In genomic region chr1:183023601-183024351, GRCh38 we compare ENCODE assay signal across 8 cellular contexts. TPM values are rescaled to one million over a fixed set of nuclear protein-coding genes. Genes with fewer than 3 reads are reported as not detected.
DNase-seq lines count a peak whose midpoint lies in the region; ATAC-seq and TF ChIP-seq lines count a peak whose summit lies in the region.

No MANE protein-coding gene starts in this region.

- intact Hi-C loops in CD14-positive monocyte (cut with micrococcal nuclease): no loop called here
- intact Hi-C loops in aorta (cut with DNase I): loop anchor here (2.0 to 10.0 kb wide), 6 partner anchors 61 to 294 kb away; no protein-coding TSS in a partner anchor

- H3K4me3 Mint-ChIP-seq in CD14-positive monocyte (peak overlapping the region; percentile 82 to 90), nephron progenitor cell (peak overlapping the region; percentile 96)

- H3K27ac ChIP-seq in aorta (ENCODE audit: low read depth in 1 of 2, low read length in 2 of 2): peak overlapping the region; percentile 60 to 98

- no peaks in the 10 kb centered on the region for H3K9me3 ChIP-seq in aorta (ENCODE audit: control insufficient read depth, low read length)

- peak; percentile 26 for TF ChIP-seq CTCF in CD14-positive monocyte (IDR thresholded peaks at IDR 0.05)
- peak; percentile 31 for TF ChIP-seq CTCF in fibroblast of mammary gland (conservative IDR thresholded peaks at IDR 0.05; ENCODE audit: control insufficient read depth, insufficient read depth, low read depth, low read length)
- TF ChIP-seq CTCF in nephron progenitor cell (IDR thresholded peaks at IDR 0.05): peak; percentile 31

- H3K4me3 ChIP-seq in fibroblast of mammary gland (ENCODE audit: control insufficient read depth, low read depth, low read length): peak overlapping the region; percentile 81
- H3K4me3 ChIP-seq in aorta (ENCODE audit: low read length in 2 of 2): peak overlapping the region; percentile 77 to 85

- peaks cover 0 to 4% of the 10 kb centered on the region in 2 donors for H3K4me1 ChIP-seq in aorta (ENCODE audit: control insufficient read depth in 1 of 2, insufficient read depth in 2 of 2, low read length in 2 of 2)

- 0% methylated on average over 58 to 71 of the region's 71 CpGs for WGBS in aorta, 2 donors

- H3K9me3 Mint-ChIP-seq in CD14-positive monocyte: peaks cover 0 to 6% (median 3%) of the 10 kb centered on the region in 7 donors
- no peaks in the 10 kb centered on the region for H3K9me3 Mint-ChIP-seq in nephron progenitor cell

- H3K27me3 ChIP-seq in aorta (ENCODE audit: control insufficient read depth in 1 of 2, insufficient read depth in 2 of 2, low read length in 1 of 2): no peaks in the 10 kb centered on the region

- H3K27me3 Mint-ChIP-seq in CD14-positive monocyte (ENCODE audit: low read depth in 3 of 3): peaks cover 31 to 62% (median 46%) of the 10 kb centered on the region in 3 donors
- no peaks in the 10 kb centered on the region for H3K27me3 Mint-ChIP-seq in nephron progenitor cell (ENCODE audit: low read depth, poor library complexity)

- peak overlapping the region in 2 of 7 donors; percentile 2 to 45 for H3K27ac Mint-ChIP-seq in CD14-positive monocyte
- peak overlapping the region; percentile 84 for H3K27ac Mint-ChIP-seq in nephron progenitor cell

- H3K36me3 Mint-ChIP-seq in CD14-positive monocyte (peaks cover 0 to 3% of the 10 kb centered on the region in 2 donors), nephron progenitor cell (ENCODE audit: low read depth) (peaks cover 3% of the 10 kb centered on the region)

- H3K4me1 Mint-ChIP-seq in CD14-positive monocyte: peaks cover 22% of the 10 kb centered on the region
- peaks cover 66% of the 10 kb centered on the region for H3K4me1 Mint-ChIP-seq in nephron progenitor cell

- no peaks in the 10 kb centered on the region for H3K36me3 ChIP-seq in aorta (ENCODE audit: control insufficient read depth in 1 of 2, insufficient read depth in 2 of 2, low read length in 1 of 2)

- DNase-seq in CD14-positive monocyte (ENCODE audit: low spot score) (no peak), NCI-H2227 (lab: John Stamatoyannopoulos, UW; ENCODE audit: unreplicated experiment) (peak; percentile 75), fibroblast of mammary gland (ENCODE audit: low read depth) (peak; percentile 46), nephron progenitor cell (peak; percentile 64), aorta (peak; percentile 62 to 83)
- peak; percentile 24 for DNase-seq in activated CD8-positive, alpha-beta memory T cell treated with anti-CD3 and anti-CD28 coated beads, Interleukin-2, amount 50 U/mL, for 4 hours

- ATAC-seq in GM19025 (IDR thresholded peaks at IDR 0.05; ENCODE audit: low read depth, unreplicated experiment) (peak; percentile 67), HG03103 (IDR thresholded peaks at IDR 0.05; ENCODE audit: low read depth, unreplicated experiment) (peak; percentile 51), aorta (ENCODE audit: low FRiP score) (peak; percentile 31)

RNA-seq across cellular contexts. Expression of gene LAMC1, which starts 0.6 kb away (rescaled TPM):
- polyA plus RNA-seq in CD14-positive monocyte (under 1 TPM; 0.34 to 0.95 TPM), aorta (10 to 100 TPM; 20.8 to 66.4 TPM)
- total RNA-seq in aorta: 100 to 1,000 TPM; 242 to 247 TPM

Comparison
In these comparisons a context has a peak if more than half of its experiments do, and no peak if none do; other contexts are left out.
1. RNA of gene LAMC1, which starts 0.6 kb away (polyA plus RNA-seq): 20.8 to 66.4 TPM in aorta; 0.34 to 0.95 TPM in CD14-positive monocyte; every median in the first group is over 10 times any median in the second.
2. intact Hi-C loops: an anchor here in aorta (2.0 to 10.0 kb wide); none called in CD14-positive monocyte.
3. Peak in every context shown above with its lines, with median percentiles within 50 percentile points of each other: CTCF ChIP-seq and ATAC-seq.